ENCODE assay signal across 21 cellular contexts in genomic region chr7:5492249-5493020, GRCh38. TPM values are rescaled to one million over a fixed set of nuclear protein-coding genes. Genes with fewer than 3 reads are reported as not detected.
DNase-seq lines count a peak whose midpoint lies in the region; ATAC-seq and TF ChIP-seq lines count a peak whose summit lies in the region.
"Had no signal": no experiment of that assay in that cellular context is flagged by ENCODE, and none has a peak within 500 bp of the region (broad histone marks: within the 10 kb centered on the region; RNA-seq: fewer than 3 reads in every experiment).

No MANE protein-coding gene starts in this region.

- H3K27ac ChIP-seq in BLaER1 treated with 17β-estradiol and CSF1 and Interleukin-3, amounts not matched to agents 10 nM and 100 nM, result peak overlapping the region in 1 of 11 experiments; percentile 22; a peak in 2 of 22 replicates
- H3K27ac ChIP-seq in cingulate gyrus (ENCODE audit: low read depth, low read length) (peak overlapping the region; percentile 39), muscle layer of colon (ENCODE audit: low read depth, low read length) (peak overlapping the region; percentile 61)
- H3K27ac ChIP-seq: neutrophil, right atrium auricular region had no signal

- H3K4me3 ChIP-seq in BLaER1 treated with 17β-estradiol and CSF1 and Interleukin-3, amounts not matched to agents 10 nM and 100 nM, result no peak overlapping the region
- H3K4me3 ChIP-seq in NB4 (ENCODE audit: low read depth, low read length) (no peak overlapping the region), muscle layer of colon (ENCODE audit: low read depth in 1 of 2, low read length in 2 of 2) (no peak overlapping the region)
- H3K4me3 ChIP-seq: heart left ventricle, right atrium auricular region had no signal

- H3K4me1 ChIP-seq in BLaER1 treated with 17β-estradiol and CSF1 and Interleukin-3, amounts not matched to agents 10 nM and 100 nM, result peaks cover 45 to 63% (median 53%) of the 10 kb centered on the region in 10 experiments
- peaks cover 36% of the 10 kb centered on the region for H3K4me1 ChIP-seq in muscle layer of colon (ENCODE audit: insufficient read depth, low read length)

- H3K27me3 ChIP-seq in BLaER1 treated with 17β-estradiol and CSF1 and Interleukin-3, amounts not matched to agents 10 nM and 100 nM, result no peaks in the 10 kb centered on the region
- H3K27me3 ChIP-seq in muscle layer of colon (ENCODE audit: control insufficient read depth in 1 of 2, insufficient read depth in 2 of 2, low read length in 2 of 2), result no peaks in the 10 kb centered on the region
- H3K27me3 ChIP-seq: heart left ventricle, neutrophil, right atrium auricular region had no signal

- H3K36me3 ChIP-seq in BLaER1 treated with 17β-estradiol and CSF1 and Interleukin-3, amounts not matched to agents 10 nM and 100 nM, result peaks cover 0 to 30% (median 18%) of the 10 kb centered on the region in 11 experiments; a peak in 14 of 22 replicates
- H3K36me3 ChIP-seq in muscle layer of colon (ENCODE audit: insufficient read depth, low read length), result no peaks in the 10 kb centered on the region

- no peak for ATAC-seq in GM19455 (IDR thresholded peaks at IDR 0.05; ENCODE audit: unreplicated experiment)
- ATAC-seq in HG03571 (IDR thresholded peaks at IDR 0.05; ENCODE audit: unreplicated experiment), result no peak
- ATAC-seq: heart left ventricle; stimulated activated naive CD8-positive, alpha-beta T cell treated with anti-CD3 and anti-CD28 coated beads, Interleukin-15, Interleukin-2, amounts not matched to agents 100 U/mL and 50 U/mL, for 24 hours had no signal

- TF ChIP-seq POLR2A in NB4 (IDR thresholded peaks at IDR 0.05; ENCODE audit: extremely low read depth, insufficient read length), result no peak

- peak overlapping the region in 9 of 11 experiments; percentile 3 to 50 (median 19); a peak in 7 of 22 replicates for H3K9ac ChIP-seq in BLaER1 treated with 17β-estradiol and CSF1 and Interleukin-3, amounts not matched to agents 10 nM and 100 nM
- H3K9ac ChIP-seq in muscle layer of colon (ENCODE audit: low read length), result no peak overlapping the region

- no peaks in the 10 kb centered on the region for H3K9me3 ChIP-seq in BLaER1 treated with 17β-estradiol and CSF1 and Interleukin-3, amounts not matched to agents 10 nM and 100 nM (replicated peaks in 1 of 11)
- no peaks in the 10 kb centered on the region for H3K9me3 ChIP-seq in muscle layer of colon (ENCODE audit: low read length)
- H3K9me3 ChIP-seq: heart left ventricle, neutrophil, right atrium auricular region had no signal

- H3K4me2 ChIP-seq in BLaER1 treated with 17β-estradiol and CSF1 and Interleukin-3, amounts not matched to agents 10 nM and 100 nM, result peak overlapping the region; percentile 45 to 91 (median 64)

- TF ChIP-seq CTCF in NB4 (IDR thresholded peaks at IDR 0.05; ENCODE audit: low read depth, low read length), result no peak

- peaks cover 34 to 79% (median 59%) of the 10 kb centered on the region in 11 experiments; a peak in 21 of 22 replicates for H4K20me1 ChIP-seq in BLaER1 treated with 17β-estradiol and CSF1 and Interleukin-3, amounts not matched to agents 10 nM and 100 nM

- DNase-seq in NB4 (ENCODE audit: low read depth) (peak; percentile 11), Ammon's horn (ENCODE audit: low spot score) (no peak), occipital lobe (lab: John Stamatoyannopoulos, UW) (no peak)
- DNase-seq: ACHN; activated CD4-positive, CD25-positive, alpha-beta regulatory T cell; activated naive CD8-positive, alpha-beta T cell treated with anti-CD3 and anti-CD28 coated beads, Interleukin-2, amount 10 ng/mL, durations not matched to agents 7 days and 5 days; CD4-positive, alpha-beta T cell; DMS79 treated with DMSO at 0.1 percent for 48 hours; heart left ventricle; kidney; NCI-H2029; NCI-H510A treated with DMSO at 0.1 percent for 48 hours; SHP77 treated with DMSO at 0.1 percent for 48 hours; stimulated activated naive CD8-positive, alpha-beta T cell treated with anti-CD3 and anti-CD28 coated beads, Interleukin-15, Interleukin-2, amounts not matched to agents 100 U/mL and 50 U/mL, for 24 hours had no signal

RNA-seq across cellular contexts. Expression of gene FBXL18, which starts 21.2 kb away (rescaled TPM):
- total RNA-seq in occipital lobe, result 3.6 TPM

RNA-seq across cellular contexts. Expression of gene ACTB, which starts 38.0 kb away (rescaled TPM):
- 1,571 TPM for total RNA-seq in occipital lobe
